8 cellular contexts compared by ENCODE assay signal in the genomic region with DNA sequence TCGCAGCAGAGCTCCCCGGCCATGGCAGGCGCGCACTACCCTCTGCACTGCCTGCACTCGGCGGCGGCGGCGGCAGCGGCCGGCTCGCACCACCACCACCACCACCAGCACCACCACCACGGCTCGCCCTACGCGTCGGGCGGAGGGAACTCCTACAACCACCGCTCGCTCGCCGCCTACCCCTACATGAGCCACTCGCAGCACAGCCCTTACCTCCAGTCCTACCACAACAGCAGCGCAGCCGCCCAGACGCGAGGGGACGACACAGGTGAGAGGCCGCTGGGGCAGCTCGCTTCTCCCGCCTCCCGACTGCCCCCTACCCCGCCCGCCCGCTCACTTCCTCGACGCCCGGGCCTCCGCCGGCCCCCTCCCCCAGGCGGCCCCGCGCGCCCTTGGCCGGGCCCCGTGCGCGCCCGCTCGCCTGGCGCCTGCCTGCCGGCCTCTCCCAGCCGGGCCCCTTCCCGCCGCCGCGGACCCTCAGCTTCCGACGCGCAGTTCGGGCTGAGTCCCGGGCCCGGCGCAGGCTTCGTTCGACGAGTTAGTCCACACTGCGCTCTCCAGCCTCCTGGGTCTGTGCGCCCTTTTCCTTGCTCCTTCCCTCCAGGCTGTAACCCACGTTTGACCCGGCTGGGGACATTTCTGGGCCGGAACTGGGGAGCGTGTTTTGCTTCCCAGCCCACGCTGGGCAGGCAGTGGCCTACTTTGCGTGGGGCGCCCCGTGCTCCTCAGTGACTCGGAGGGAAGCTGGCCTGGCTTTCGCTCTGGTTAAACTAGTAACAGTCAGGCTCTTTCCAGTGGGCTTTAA. TPM values are rescaled to one million over a fixed set of nuclear protein-coding genes. Genes with fewer than 3 reads are reported as not detected.
A peak's percentile ranks its signal among the peaks of the same experiment; 100 is the strongest.
DNase-seq lines count a peak whose midpoint lies in the region; ATAC-seq, FAIRE-seq and TF ChIP-seq lines count a peak whose summit lies in the region.

No MANE protein-coding gene starts in this region.

- H3K9me3 ChIP-seq in A549 (no peaks in the 10 kb centered on the region), HUES48 (ENCODE audit: control insufficient read depth, insufficient read depth, low read length) (no peaks in the 10 kb centered on the region), endothelial cell of umbilical vein (replicated peaks; ENCODE audit: control insufficient read depth, insufficient read depth, low read length) (no peaks in the 10 kb centered on the region)

- H3K9ac ChIP-seq in HUES48 (ENCODE audit: low read depth, low read length) = no peak overlapping the region
- H3K9ac ChIP-seq in endothelial cell of umbilical vein (replicated peaks; ENCODE audit: extremely low read depth, insufficient read depth, low read length) = no peak overlapping the region

- TF ChIP-seq POLR2A in A549 (IDR thresholded peaks at IDR 0.05; ENCODE audit: low read length) = no peak
- TF ChIP-seq POLR2A in endothelial cell of umbilical vein (IDR thresholded peaks at IDR 0.05; ENCODE audit: low read depth, low read length) = no peak

- peak overlapping the region; percentile 100 for H3K4me2 ChIP-seq in A549
- H3K4me2 ChIP-seq in endothelial cell of umbilical vein (ENCODE audit: insufficient read depth, low read length) = no peak overlapping the region

- H3K9me3 Mint-ChIP-seq in natural killer cell treated with Interleukin-12 subunit alpha and Interleukin-12 subunit beta and Interleukin-15 and Interleukin-18, amount 100 ng/mL, for 72 hours = no peaks in the 10 kb centered on the region

- CTCF ChIA-PET in A549 (lab: Yijun Ruan, JAX) = interaction anchor here (0.6 to 2.5 kb wide), 3 partner anchors 8 to 1142 kb away, joined by 3 to 9 read pairs (median 4); no protein-coding TSS in a partner anchor
- CTCF ChIA-PET in endothelial cell of umbilical vein (lab: Charles Lee) = interaction anchor here (0.6 to 1.6 kb wide), 7 partner anchors 9 to 1091 kb away, joined by 3 to 5 read pairs (median 3); no protein-coding TSS in a partner anchor

- no peak for TF ChIP-seq RAD21 in A549 (conservative IDR thresholded peaks at IDR 0.05 in 1 of 2, IDR thresholded peaks at IDR 0.05 in 1 of 2)

- H3K27ac ChIP-seq in A549 (peak overlapping the region in 1 of 2 experiments; percentile 42; a peak in 2 of 6 replicates), HUES48 (ENCODE audit: low read depth, low read length) (no peak overlapping the region), endothelial cell of umbilical vein (ENCODE audit: insufficient read depth, low read depth, low read length) (no peak overlapping the region)

- ATAC-seq in A549 = peak; percentile 72 to 89
- ATAC-seq in GM18907 (IDR thresholded peaks at IDR 0.05; ENCODE audit: unreplicated experiment) = peak; percentile 70
- peak; percentile 68 to 83 for ATAC-seq in natural killer cell treated with Interleukin-12 subunit alpha and Interleukin-12 subunit beta and Interleukin-15 and Interleukin-18, amount 100 ng/mL, for 72 hours
- no peak for ATAC-seq in HG02763 (IDR thresholded peaks at IDR 0.05; ENCODE audit: unreplicated experiment)

- TF ChIP-seq CTCF in A549 (IDR thresholded peaks at IDR 0.05) (no peak), endothelial cell of umbilical vein (IDR thresholded peaks at IDR 0.05; ENCODE audit: extremely low read depth in 1 of 2, insufficient read depth in 1 of 2, low read depth in 1 of 2, low read length in 2 of 2) (no peak)

- FAIRE-seq in A549 (lab: Jason Lieb, UNC) (no peak), endothelial cell of umbilical vein (lab: Jason Lieb, UNC) (no peak)

- no peak for TF ChIP-seq EP300 in A549 (IDR thresholded peaks at IDR 0.05)

- DNase-seq in A549 (ENCODE audit: low read depth in 1 of 2, low spot score in 1 of 2) (peak; percentile 36 to 56), SW480 (ENCODE audit: low spot score) (peak; percentile 89), endothelial cell of umbilical vein (ENCODE audit: low read depth, low spot score) (peak; percentile 29), OCI-M2 (lab: John Stamatoyannopoulos, UW; ENCODE audit: unreplicated experiment) (no peak)
- DNase-seq in natural killer cell treated with Interleukin-12 subunit alpha and Interleukin-12 subunit beta and Interleukin-15 and Interleukin-18, amount 100 ng/mL, for 72 hours (ENCODE audit: low spot score) = no peak

- H3K27me3 ChIP-seq in HUES48 (ENCODE audit: control insufficient read depth, insufficient read depth, low read length) = peaks cover 95% of the 10 kb centered on the region
- peaks cover 81 to 94% of the 10 kb centered on the region in 2 experiments for H3K27me3 ChIP-seq in endothelial cell of umbilical vein (ENCODE audit: control insufficient read depth in 2 of 2, insufficient read depth in 2 of 2, low read length in 2 of 2)

- H3K79me2 ChIP-seq in endothelial cell of umbilical vein (ENCODE audit: control insufficient read depth, insufficient read depth, low read length) = no peaks in the 10 kb centered on the region

- BruUV-seq in endothelial cell of umbilical vein (replicated peaks; lab: Mats Ljungman, UMichigan) = no TSS peak

- H3K27me3 Mint-ChIP-seq in natural killer cell treated with Interleukin-12 subunit alpha and Interleukin-12 subunit beta and Interleukin-15 and Interleukin-18, amount 100 ng/mL, for 72 hours = peaks cover 51 to 64% of the 10 kb centered on the region in 2 donors

- H3K36me3 Mint-ChIP-seq in natural killer cell treated with Interleukin-12 subunit alpha and Interleukin-12 subunit beta and Interleukin-15 and Interleukin-18, amount 100 ng/mL, for 72 hours = peaks cover 6% of the 10 kb centered on the region

- H3K27ac Mint-ChIP-seq in natural killer cell treated with Interleukin-12 subunit alpha and Interleukin-12 subunit beta and Interleukin-15 and Interleukin-18, amount 100 ng/mL, for 72 hours = no peak overlapping the region

- intact Hi-C loops in endothelial cell of umbilical vein (cut with micrococcal nuclease) = loop anchor here (2.0 to 5.0 kb wide), 2 partner anchors 16 to 684 kb away; partner anchors contain the start of gene SLC25A13

- peak overlapping the region; percentile 53 for H3K4me3 Mint-ChIP-seq in natural killer cell treated with Interleukin-12 subunit alpha and Interleukin-12 subunit beta and Interleukin-15 and Interleukin-18, amount 100 ng/mL, for 72 hours

- 63% methylated on average over 48 of the region's 79 CpGs for WGBS in A549 (ENCODE audit: missing lambda C conversion rate)

- no peaks in the 10 kb centered on the region for H3K9me1 ChIP-seq in endothelial cell of umbilical vein (replicated peaks; ENCODE audit: control insufficient read depth, extremely low read depth, insufficient read depth, low read length)

- no peaks in the 10 kb centered on the region for H4K20me1 ChIP-seq in endothelial cell of umbilical vein (replicated peaks; ENCODE audit: control insufficient read depth, extremely low read depth, insufficient read depth, low read length)

- H3K36me3 ChIP-seq in HUES48 (ENCODE audit: control insufficient read depth, insufficient read depth, low read length) (no peaks in the 10 kb centered on the region), endothelial cell of umbilical vein (ENCODE audit: control insufficient read depth in 2 of 2, extremely low read depth in 1 of 2, insufficient read depth in 2 of 2, low read length in 2 of 2) (no peaks in the 10 kb centered on the region)

- dilution Hi-C loops in endothelial cell of umbilical vein (cut with MboI; ENCODE audit: extremely low pct_ligation_motif_present, low sequenced_read_pairs) = no loop called here

- H2AFZ ChIP-seq in endothelial cell of umbilical vein (ENCODE audit: low read depth, low read length) = no peak overlapping the region

- peaks cover 0 to 10% of the 10 kb centered on the region in 2 donors for H3K4me1 Mint-ChIP-seq in natural killer cell treated with Interleukin-12 subunit alpha and Interleukin-12 subunit beta and Interleukin-15 and Interleukin-18, amount 100 ng/mL, for 72 hours (ENCODE audit: low read depth in 2 of 2)

- H3K4me3 ChIP-seq in A549 = peak overlapping the region; percentile 59
- H3K4me3 ChIP-seq in HUES48 (ENCODE audit: low read depth, low read length) = peak overlapping the region; percentile 63
- peak overlapping the region in 1 of 3 experiments; percentile 29 for H3K4me3 ChIP-seq in endothelial cell of umbilical vein (replicated peaks in 1 of 3; ENCODE audit: insufficient read depth in 1 of 3, low read depth in 1 of 3, low read length in 3 of 3)

- H3K4me1 ChIP-seq in A549 (0 out of 3 replicates have a peak, but pooled peaks cover 5% of the 10 kb centered on the region), HUES48 (ENCODE audit: control insufficient read depth, insufficient read depth, low read length) (peaks cover 27% of the 10 kb centered on the region), endothelial cell of umbilical vein (ENCODE audit: control insufficient read depth, extremely low read depth, insufficient read depth, low read length) (peaks cover 3% of the 10 kb centered on the region)

- POLR2A ChIA-PET in A549 (lab: Yijun Ruan, JAX) = interaction anchor here (0.6 to 0.7 kb wide), 3 partner anchors 483 to 820 kb away, joined by 3 to 5 read pairs (median 3); no protein-coding TSS in a partner anchor
- POLR2A ChIA-PET in endothelial cell of umbilical vein (lab: Charles Lee) = no interaction called here

RNA-seq across cellular contexts. Expression of gene DLX6, which starts 1.0 kb away (rescaled TPM):
- polyA plus RNA-seq in A549 (2011; rRNA removed) (not detected in 2 replicates), A549 (2017; fragmentation: RNase III; extraction: RNeasy Plus Mini Kit Qiagen cat#74134 plus additional on column Dnase treatment) (not detected in 3 replicates), endothelial cell of umbilical vein (not detected in 2 replicates)
- 0.08 and 0.09 TPM in 2 replicates for polyA plus RNA-seq in A549 (2012; cell fraction: cytosol; rRNA removed)
- polyA plus RNA-seq in A549 (2012; cell fraction: nucleus; rRNA removed) = not detected in 2 replicates
- polyA minus RNA-seq in A549 (2011; rRNA and poly(A)+ RNA removed) = not detected in 2 replicates
- not detected in 2 replicates for total RNA-seq in endothelial cell of umbilical vein
- not detected in 2 replicates for polyA plus RNA-seq in endothelial cell of umbilical vein (2011; cell fraction: cytosol; rRNA removed)
- polyA plus RNA-seq in endothelial cell of umbilical vein (2011; cell fraction: nucleus; rRNA removed) = not detected in 2 replicates
- not detected in 2 replicates for polyA plus RNA-seq in endothelial cell of umbilical vein (2012)
- not detected in 2 replicates for polyA minus RNA-seq in endothelial cell of umbilical vein
- not detected for polyA minus RNA-seq in endothelial cell of umbilical vein (2011; cell fraction: cytosol; rRNA and poly(A)+ RNA removed)
- polyA minus RNA-seq in endothelial cell of umbilical vein (2011; cell fraction: nucleus; rRNA and poly(A)+ RNA removed) = not detected in 2 replicates
- not detected for total RNA-seq in natural killer cell treated with Interleukin-12 subunit alpha and Interleukin-12 subunit beta and Interleukin-15 and Interleukin-18, amount 100 ng/mL, for 72 hours

RNA-seq across cellular contexts. Expression of gene DLX5, which starts 18.3 kb away (rescaled TPM):
- not detected in 2 replicates for polyA plus RNA-seq in A549 (2011; rRNA removed)
- polyA plus RNA-seq in A549 (2012; cell fraction: cytosol; rRNA removed) = not detected in 2 replicates
- not detected in 2 replicates for polyA plus RNA-seq in A549 (2012; cell fraction: nucleus; rRNA removed)
- not detected in 3 replicates for polyA plus RNA-seq in A549 (2017; fragmentation: RNase III; extraction: RNeasy Plus Mini Kit Qiagen cat#74134 plus additional on column Dnase treatment)
- not detected in 2 replicates for polyA minus RNA-seq in A549 (2011; rRNA and poly(A)+ RNA removed)
- not detected in 2 replicates for total RNA-seq in endothelial cell of umbilical vein
- polyA plus RNA-seq in endothelial cell of umbilical vein = not detected in 2 replicates
- polyA plus RNA-seq in endothelial cell of umbilical vein (2011; cell fraction: cytosol; rRNA removed) = not detected in 2 replicates
- polyA plus RNA-seq in endothelial cell of umbilical vein (2011; cell fraction: nucleus; rRNA removed) = not detected in 2 replicates
- not detected in 2 replicates for polyA plus RNA-seq in endothelial cell of umbilical vein (2012)
- not detected in 2 replicates for polyA minus RNA-seq in endothelial cell of umbilical vein
- polyA minus RNA-seq in endothelial cell of umbilical vein (2011; cell fraction: cytosol; rRNA and poly(A)+ RNA removed) = not detected
- not detected in 2 replicates for polyA minus RNA-seq in endothelial cell of umbilical vein (2011; cell fraction: nucleus; rRNA and poly(A)+ RNA removed)
- not detected for total RNA-seq in natural killer cell treated with Interleukin-12 subunit alpha and Interleukin-12 subunit beta and Interleukin-15 and Interleukin-18, amount 100 ng/mL, for 72 hours

Comparison
In these comparisons a context has a peak if more than half of its experiments do, and no peak if none do; other contexts are left out.
1. DNase-seq: peak in A549 (2 of 2), SW480 (single experiment) and endothelial cell of umbilical vein (single experiment); none in natural killer cell treated with Interleukin-12 subunit alpha and Interleukin-12 subunit beta and Interleukin-15 and Interleukin-18, amount 100 ng/mL, for 72 hours (single experiment) and OCI-M2 (single experiment).